In the genomic region with DNA sequence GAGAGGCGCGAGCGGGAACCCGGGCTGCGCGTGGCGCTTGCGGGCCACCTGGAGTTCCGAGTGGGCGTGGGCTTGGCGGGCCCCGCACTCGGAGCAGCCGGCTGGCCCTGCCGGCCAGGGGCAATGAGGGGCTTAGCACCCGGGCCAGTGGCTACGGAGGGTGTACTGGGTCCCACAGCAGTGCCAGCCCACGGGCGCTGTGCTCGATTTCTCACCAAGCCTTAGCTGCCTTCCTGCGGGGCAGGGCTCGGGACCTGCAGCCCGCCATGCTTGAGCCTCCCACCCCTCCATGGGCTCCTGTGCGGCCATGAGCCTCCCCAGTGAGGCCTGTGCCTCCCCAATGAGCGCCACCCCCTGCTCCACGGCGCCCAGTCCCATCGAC, we compare ENCODE assay signal across 6 cellular contexts. TPM values are rescaled to one million over a fixed set of nuclear protein-coding genes. Genes with fewer than 3 reads are reported as not detected.
"Had no signal": no experiment of that assay in that cellular context is flagged by ENCODE, and none has a peak within 500 bp of the region (broad histone marks: within the 10 kb centered on the region; RNA-seq: fewer than 3 reads in every experiment).

No MANE protein-coding gene starts in this region.

RNA-seq across cellular contexts. Expression of gene DNAI1, which starts 20.7 kb away (rescaled TPM):
- total RNA-seq: PC-3, Peyer's patch, Right ventricle myocardium inferior, Right ventricle myocardium superior, RPMI7951, SJSA1 had no signal
